In the genomic region with DNA sequence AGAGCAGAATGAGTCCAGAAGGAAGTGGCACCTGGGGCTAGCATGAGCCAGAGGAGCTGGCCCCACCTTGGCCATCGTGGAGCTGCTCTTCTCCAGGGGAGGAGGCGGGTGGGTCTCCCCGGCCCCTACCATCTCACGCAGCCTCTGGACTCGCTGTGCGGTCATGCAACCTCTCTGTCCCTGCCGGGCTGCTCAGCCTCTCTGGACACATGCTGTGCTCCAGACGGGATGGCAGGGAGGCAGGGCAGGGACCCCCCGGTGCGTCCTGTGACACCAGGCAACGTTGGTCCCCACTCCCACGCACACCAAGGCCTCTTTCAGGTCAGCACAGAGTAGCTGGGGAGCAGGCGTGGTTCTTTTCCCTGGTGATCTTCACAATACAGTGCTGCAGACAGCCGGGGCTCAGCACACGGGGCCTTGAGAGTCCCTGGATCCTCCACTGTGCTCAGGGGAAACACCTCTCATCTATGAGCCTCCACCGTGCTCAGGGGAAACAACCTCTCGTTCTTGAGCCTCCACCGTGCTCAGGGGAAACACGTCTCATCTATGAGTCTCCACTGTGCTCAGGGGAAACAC, we compare ENCODE assay signal across 7 cellular contexts. TPM values are rescaled to one million over a fixed set of nuclear protein-coding genes. Genes with fewer than 3 reads are reported as not detected.
DNase-seq lines count a peak whose midpoint lies in the region; ATAC-seq, FAIRE-seq and TF ChIP-seq lines count a peak whose summit lies in the region.
"Not testable (repeated sequence)": the region's sequence is repeated elsewhere in the genome, so short reads cannot be mapped to it uniquely, and the experiment has no call there.

No MANE protein-coding gene starts in this region.

- DNase-seq in CD4-positive, alpha-beta T cell: peak in 2 of 10 experiments; percentile 0 to 1
- DNase-seq in HTR-8/SVneo (ENCODE audit: insufficient read length, low spot score); activated CD8-positive, alpha-beta T cell treated with anti-CD3 and anti-CD28 coated beads for 36 hours; neural crest cell (ENCODE audit: low read depth, low spot score); stimulated activated effector memory CD8-positive, alpha-beta T cell treated with anti-CD3 and anti-CD28 coated beads, Interleukin-12 subunit alpha, Interleukin-12 subunit beta, amount 100 ng/mL, for 72 hours (ENCODE audit: low spot score in 2 of 2): not testable (repeated sequence)
- peak in 1 of 2 donors; percentile 42 for DNase-seq in activated naive CD4-positive, alpha-beta T cell treated with anti-CD3 and anti-CD28 coated beads, Interleukin-2, amount 50 U/mL, for 72 hours (ENCODE audit: low spot score in 2 of 2)
- peak; percentile 10 for DNase-seq in ecto neural progenitor cell (ENCODE audit: low spot score)

- intact Hi-C loops in CD4-positive, alpha-beta T cell (cut with DNase I, micrococcal nuclease); activated CD8-positive, alpha-beta T cell treated with anti-CD3 and anti-CD28 coated beads for 36 hours (cut with micrococcal nuclease): not testable (repeated sequence)

- not testable (repeated sequence) for H3K27me3 Mint-ChIP-seq in CD4-positive, alpha-beta T cell; activated CD8-positive, alpha-beta T cell treated with anti-CD3 and anti-CD28 coated beads for 36 hours; neural crest cell (ENCODE audit: low read depth)

- not testable (repeated sequence) for H3K9me3 Mint-ChIP-seq in CD4-positive, alpha-beta T cell; activated CD8-positive, alpha-beta T cell treated with anti-CD3 and anti-CD28 coated beads for 36 hours; activated naive CD4-positive, alpha-beta T cell treated with anti-CD3 and anti-CD28 coated beads, Interleukin-2, amount 50 U/mL, for 72 hours; neural crest cell; stimulated activated effector memory CD8-positive, alpha-beta T cell treated with anti-CD3 and anti-CD28 coated beads, Interleukin-12 subunit alpha, Interleukin-12 subunit beta, amount 100 ng/mL, for 72 hours

- peaks cover 21% of the 10 kb centered on the region for H3K4me1 Mint-ChIP-seq in CD4-positive, alpha-beta T cell (ENCODE audit: low read depth)
- not testable (repeated sequence) for H3K4me1 Mint-ChIP-seq in activated CD8-positive, alpha-beta T cell treated with anti-CD3 and anti-CD28 coated beads for 36 hours (ENCODE audit: low read depth)
- H3K4me1 Mint-ChIP-seq in neural crest cell: peaks cover 19% of the 10 kb centered on the region
- peaks cover 35% of the 10 kb centered on the region for H3K4me1 Mint-ChIP-seq in stimulated activated effector memory CD8-positive, alpha-beta T cell treated with anti-CD3 and anti-CD28 coated beads, Interleukin-12 subunit alpha, Interleukin-12 subunit beta, amount 100 ng/mL, for 72 hours

- CTCF ChIA-PET in CD4-positive, alpha-beta T cell (lab: Charles Lee); activated CD8-positive, alpha-beta T cell treated with anti-CD3 and anti-CD28 coated beads for 36 hours (lab: Charles Lee): not testable (repeated sequence)

- H3K27ac Mint-ChIP-seq in CD4-positive, alpha-beta T cell: peak overlapping the region; percentile 57
- not testable (repeated sequence) for H3K27ac Mint-ChIP-seq in activated CD8-positive, alpha-beta T cell treated with anti-CD3 and anti-CD28 coated beads for 36 hours
- peak overlapping the region in 1 of 2 donors; percentile 21 for H3K27ac Mint-ChIP-seq in activated naive CD4-positive, alpha-beta T cell treated with anti-CD3 and anti-CD28 coated beads, Interleukin-2, amount 50 U/mL, for 72 hours
- peak overlapping the region; percentile 19 for H3K27ac Mint-ChIP-seq in neural crest cell (ENCODE audit: unreplicated experiment)
- peak overlapping the region; percentile 49 for H3K27ac Mint-ChIP-seq in stimulated activated effector memory CD8-positive, alpha-beta T cell treated with anti-CD3 and anti-CD28 coated beads, Interleukin-12 subunit alpha, Interleukin-12 subunit beta, amount 100 ng/mL, for 72 hours

- not testable (repeated sequence) for ATAC-seq in CD4-positive, alpha-beta T cell (ENCODE audit: poor library complexity); stimulated activated effector memory CD8-positive, alpha-beta T cell treated with anti-CD3 and anti-CD28 coated beads, Interleukin-12 subunit alpha, Interleukin-12 subunit beta, amount 100 ng/mL, for 72 hours
- peak; percentile 58 for ATAC-seq in activated CD8-positive, alpha-beta T cell treated with anti-CD3 and anti-CD28 coated beads for 36 hours
- ATAC-seq in activated naive CD4-positive, alpha-beta T cell treated with anti-CD3 and anti-CD28 coated beads, Interleukin-2, amount 50 U/mL, for 72 hours: peak; percentile 23 to 84

- H3K36me3 Mint-ChIP-seq in CD4-positive, alpha-beta T cell (ENCODE audit: low read depth); activated CD8-positive, alpha-beta T cell treated with anti-CD3 and anti-CD28 coated beads for 36 hours (ENCODE audit: low read depth); activated naive CD4-positive, alpha-beta T cell treated with anti-CD3 and anti-CD28 coated beads, Interleukin-2, amount 50 U/mL, for 72 hours; neural crest cell (ENCODE audit: low read depth); stimulated activated effector memory CD8-positive, alpha-beta T cell treated with anti-CD3 and anti-CD28 coated beads, Interleukin-12 subunit alpha, Interleukin-12 subunit beta, amount 100 ng/mL, for 72 hours: not testable (repeated sequence)

- H3K27me3 ChIP-seq in CD4-positive, alpha-beta T cell (ENCODE audit: control insufficient read depth, insufficient read depth, low read length): not testable (repeated sequence)

- TF ChIP-seq CTCF in CD4-positive, alpha-beta T cell (IDR thresholded peaks at IDR 0.05); activated CD8-positive, alpha-beta T cell treated with anti-CD3 and anti-CD28 coated beads for 36 hours (IDR thresholded peaks at IDR 0.05); neural crest cell (conservative IDR thresholded peaks at IDR 0.05): not testable (repeated sequence)

- peak; percentile 99 for FAIRE-seq in HTR-8/SVneo (lab: Jason Lieb, UNC)

- H3K9me3 ChIP-seq in CD4-positive, alpha-beta T cell (ENCODE audit: control insufficient read depth, low read length): not testable (repeated sequence)

- not testable (repeated sequence) for H3K4me3 Mint-ChIP-seq in CD4-positive, alpha-beta T cell; activated CD8-positive, alpha-beta T cell treated with anti-CD3 and anti-CD28 coated beads for 36 hours; neural crest cell; stimulated activated effector memory CD8-positive, alpha-beta T cell treated with anti-CD3 and anti-CD28 coated beads, Interleukin-12 subunit alpha, Interleukin-12 subunit beta, amount 100 ng/mL, for 72 hours

- H3K27ac ChIP-seq in CD4-positive, alpha-beta T cell (ENCODE audit: low read depth, low read length): not testable (repeated sequence)

- POLR2A ChIA-PET in CD4-positive, alpha-beta T cell (lab: Charles Lee); activated CD8-positive, alpha-beta T cell treated with anti-CD3 and anti-CD28 coated beads for 36 hours (lab: Charles Lee): not testable (repeated sequence)

RNA-seq across cellular contexts. Expression of a gene that starts 30.9 kb away (rescaled TPM):
- total RNA-seq in CD4-positive, alpha-beta T cell: 10 to 100 TPM; 14.8 to 15.1 TPM
- total RNA-seq in activated CD8-positive, alpha-beta T cell treated with anti-CD3 and anti-CD28 coated beads for 36 hours: under 1 TPM in 1 of 2 experiments, not detected in 1; 0.59 TPM
- total RNA-seq in activated naive CD4-positive, alpha-beta T cell treated with anti-CD3 and anti-CD28 coated beads, Interleukin-2, amount 50 U/mL, for 72 hours: 1 to 10 TPM in 1 of 2 donors, not detected in 1; 1.4 TPM
- 3.0 and 3.5 TPM in 2 replicates for total RNA-seq in neural crest cell
